ENCODE assay signal across 9 cellular contexts in genomic region chr1:63713627-63714481, GRCh38. TPM values are rescaled to one million over a fixed set of nuclear protein-coding genes. Genes with fewer than 3 reads are reported as not detected.
DNase-seq lines count a peak whose midpoint lies in the region; TF ChIP-seq lines count a peak whose summit lies in the region.
"Had no signal": no experiment of that assay in that cellular context is flagged by ENCODE, and none has a peak within 500 bp of the region (broad histone marks: within the 10 kb centered on the region; RNA-seq: fewer than 3 reads in every experiment).

No MANE protein-coding gene starts in this region.

- no peak overlapping the region for H2AFZ ChIP-seq in Karpas-422 (ENCODE audit: low read length)

- no peaks in the 10 kb centered on the region for H4K20me1 ChIP-seq in Karpas-422 (ENCODE audit: insufficient read depth, low read depth, low read length)

- H3K9ac ChIP-seq in Karpas-422 (ENCODE audit: low read length) = no peak overlapping the region

- no peak overlapping the region for H3K4me2 ChIP-seq in Karpas-422 (ENCODE audit: low read depth, low read length, poor library complexity, severe bottlenecking)

- H3K9me3 ChIP-seq in Karpas-422 (ENCODE audit: low read length) = no peaks in the 10 kb centered on the region
- H3K9me3 ChIP-seq: thoracic aorta had no signal

- no peaks in the 10 kb centered on the region for H3K27me3 ChIP-seq in Karpas-422 (ENCODE audit: low read length)

- TF ChIP-seq CTCF in HFF-Myc (IDR thresholded peaks at IDR 0.05; ENCODE audit: low read depth, low read length, missing control alignments) = no peak
- TF ChIP-seq CTCF in fibroblast of pulmonary artery (IDR thresholded peaks at IDR 0.05; ENCODE audit: low read length, missing control alignments) = no peak

- no peak overlapping the region for H3K27ac ChIP-seq in Karpas-422 (ENCODE audit: low read length)
- H3K27ac ChIP-seq: thoracic aorta had no signal

- DNase-seq in AG20443 (ENCODE audit: low spot score) (peak; percentile 84), HFF-Myc (ENCODE audit: extremely low read depth, low read depth) (peak; percentile 88), NCI-H69 (lab: John Stamatoyannopoulos, UW) (peak; percentile 45), fibroblast of pulmonary artery (ENCODE audit: low read depth) (peak; percentile 79), Karpas-422 (no peak), DMS53 (lab: John Stamatoyannopoulos, UW) (no peak)
- no peak for DNase-seq in stimulated activated naive CD4-positive, alpha-beta T cell treated with Interleukin-2 at 50 U/mL for 16 hours (lab: John Stamatoyannopoulos, UW)
- no peak for DNase-seq in activated naive CD4-positive, alpha-beta T cell treated with anti-CD3 and anti-CD28 coated beads, Interleukin-2, amount 50 U/mL, for 16 hours

- H3K4me3 ChIP-seq in HFF-Myc (replicated peaks; ENCODE audit: low read depth, low read length) = no peak overlapping the region
- H3K4me3 ChIP-seq in fibroblast of pulmonary artery (replicated peaks; ENCODE audit: low read depth, low read length) = no peak overlapping the region
- H3K4me3 ChIP-seq in Karpas-422 (ENCODE audit: low read length) = no peak overlapping the region
- H3K4me3 ChIP-seq: thoracic aorta had no signal

- no peaks in the 10 kb centered on the region for H3K36me3 ChIP-seq in Karpas-422 (ENCODE audit: insufficient read depth, low read length)
- H3K36me3 ChIP-seq: thoracic aorta had no signal

- H3K79me2 ChIP-seq in Karpas-422 (ENCODE audit: low read length) = no peaks in the 10 kb centered on the region

- no peaks in the 10 kb centered on the region for H3K4me1 ChIP-seq in Karpas-422 (ENCODE audit: low read length)

- no peaks in the 10 kb centered on the region for H3K9me2 ChIP-seq in Karpas-422 (replicated peaks; ENCODE audit: insufficient read depth, low read length)

RNA-seq across cellular contexts. Expression of gene ROR1, which starts 60.0 kb away (rescaled TPM):
- total RNA-seq in Karpas-422 (2014; rRNA removed; shearing (Covaris generic); ENCODE audit: low replicate concordance) = not detected in 2 replicates

Comparison
In these comparisons a context has a peak if more than half of its experiments do, and no peak if none do; other contexts are left out.
1. DNase-seq: peak in AG20443 (single experiment), HFF-Myc (single experiment), NCI-H69 (single experiment) and fibroblast of pulmonary artery (single experiment); none in stimulated activated naive CD4-positive, alpha-beta T cell treated with Interleukin-2 at 50 U/mL for 16 hours (single experiment), activated naive CD4-positive, alpha-beta T cell treated with anti-CD3 and anti-CD28 coated beads, Interleukin-2, amount 50 U/mL, for 16 hours (single experiment), Karpas-422 (single experiment) and DMS53 (single experiment).